1 cellular context compared by ENCODE assay signal in the genomic region with DNA sequence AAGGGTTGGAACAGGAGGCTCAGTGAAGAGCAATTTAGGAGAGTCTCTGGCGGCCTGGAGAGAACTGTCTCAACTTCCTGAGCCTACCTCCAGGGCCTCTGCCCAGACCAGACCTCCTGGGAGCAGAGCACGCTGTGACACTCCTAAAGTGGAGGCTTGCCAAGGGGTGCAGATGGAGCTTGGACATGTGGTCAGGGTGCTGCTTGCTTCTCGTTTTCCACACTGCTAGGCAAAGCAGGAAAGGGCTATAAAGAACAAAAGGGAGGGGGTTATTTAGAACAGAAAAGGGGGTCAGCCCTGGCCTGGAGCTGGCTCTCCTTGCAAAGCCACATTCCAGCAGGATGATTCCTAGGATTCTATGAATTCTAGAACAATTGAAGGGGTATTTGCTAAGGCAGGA.
TF ChIP-seq lines count a peak whose summit lies in the region.

No MANE protein-coding gene starts in this region.

TF ChIP-seq in HepG2, 621 proteins besides CTCF, POLR2A, EP300 and RAD21:
- TF ChIP-seq ZNF549 (CRISPR knock-in tag; IDR thresholded peaks at IDR 0.05) (no peak), ARID3A (IDR thresholded peaks at IDR 0.05; ENCODE audit: low read depth, low read length) (no peak), ADNP (CRISPR knock-in tag; IDR thresholded peaks at IDR 0.05) (no peak), ZNF570 (CRISPR knock-in tag; IDR thresholded peaks at IDR 0.05; ENCODE audit: borderline replicate concordance) (no peak), ZNF747 (CRISPR knock-in tag; IDR thresholded peaks at IDR 0.05; ENCODE audit: borderline replicate concordance) (no peak), MED1 (CRISPR knock-in tag; IDR thresholded peaks at IDR 0.05) (no peak), TCF7 (IDR thresholded peaks at IDR 0.05; ENCODE audit: low read depth) (no peak)
TF ChIP-seq in HepG2: peak in this region for 0.
